Comparison of ENCODE assay signal across 20 cellular contexts in genomic region chr15:60009124-60009523, GRCh38.
DNase-seq lines count a peak whose midpoint lies in the region; ATAC-seq lines count a peak whose summit lies in the region.
"Had no signal": no experiment of that assay in that cellular context is flagged by ENCODE, and none has a peak within 500 bp of the region (broad histone marks: within the 10 kb centered on the region; RNA-seq: fewer than 3 reads in every experiment).

No MANE protein-coding gene starts in this region.

- DNase-seq in DMS153 (lab: John Stamatoyannopoulos, UW), result peak; percentile 36
- peak; percentile 78 for DNase-seq in NCI-H345 (lab: John Stamatoyannopoulos, UW)
- no peak for DNase-seq in activated effector memory CD4-positive, alpha-beta T cell treated with anti-CD3 and anti-CD28 coated beads, Interleukin-2, amount 50 U/mL, for 16 hours
- no peak for DNase-seq in NOMO-1 (lab: John Stamatoyannopoulos, UW; ENCODE audit: unreplicated experiment in 2 of 2)
- DNase-seq: activated CD4-positive, alpha-beta T cell treated with anti-CD3 and anti-CD28 coated beads, Interleukin-2, amount 50 U/mL, for 48 hours; activated T-cell treated with anti-CD3 and anti-CD28 coated beads, Interleukin-2, amount 50 U/mL, for 1 hour; CD4-positive, alpha-beta T cell; effector memory CD8-positive, alpha-beta T cell; immature natural killer cell; NCI-H1694; ovary; stimulated activated CD4-positive, alpha-beta T cell treated with anti-CD3 and anti-CD28 coated beads, Interleukin-15, amount 100 ng/mL, for 24 hours had no signal

- H3K9me3 ChIP-seq in HUES48 (ENCODE audit: control insufficient read depth, insufficient read depth, low read length) (no peaks in the 10 kb centered on the region), iPS-18a (ENCODE audit: control insufficient read depth, low read depth, low read length) (no peaks in the 10 kb centered on the region)
- H3K9me3 ChIP-seq: ovary, SJCRH30, thoracic aorta had no signal

- H3K4me1 ChIP-seq in HUES48 (ENCODE audit: control insufficient read depth, insufficient read depth, low read length) (peaks cover 66% of the 10 kb centered on the region), iPS-18a (ENCODE audit: control insufficient read depth, low read depth, low read length) (peaks cover 63% of the 10 kb centered on the region)

- ATAC-seq in HG03196 (IDR thresholded peaks at IDR 0.05; ENCODE audit: unreplicated experiment), result no peak
- no peak for ATAC-seq in HG03095 (IDR thresholded peaks at IDR 0.05; ENCODE audit: unreplicated experiment)
- ATAC-seq: activated naive CD4-positive, alpha-beta T cell treated with anti-CD3 and anti-CD28 coated beads, Interleukin-2, amount 50 U/mL, for 72 hours; effector memory CD8-positive, alpha-beta T cell had no signal

- H3K4me3 ChIP-seq in HUES48 (ENCODE audit: low read depth, low read length) (peak overlapping the region; percentile 41), iPS-18a (ENCODE audit: low read length) (peak overlapping the region; percentile 46)
- H3K4me3 ChIP-seq: ovary, SJCRH30, thoracic aorta had no signal

- no peaks in the 10 kb centered on the region for H3K36me3 ChIP-seq in HUES48 (ENCODE audit: control insufficient read depth, insufficient read depth, low read length)
- no peaks in the 10 kb centered on the region for H3K36me3 ChIP-seq in iPS-18a (ENCODE audit: control insufficient read depth, low read depth, low read length)
- H3K36me3 ChIP-seq: ovary, SJCRH30, thoracic aorta had no signal

- no peak overlapping the region for H3K9ac ChIP-seq in HUES48 (ENCODE audit: low read depth, low read length)
- H3K9ac ChIP-seq in iPS-18a (ENCODE audit: low read length), result no peak overlapping the region

- H3K27me3 ChIP-seq in HUES48 (ENCODE audit: control insufficient read depth, insufficient read depth, low read length) (peaks cover 24% of the 10 kb centered on the region), iPS-18a (ENCODE audit: control insufficient read depth, insufficient read depth, low read length) (peaks cover 27% of the 10 kb centered on the region)
- H3K27me3 ChIP-seq: SJCRH30 had no signal

- H3K27ac ChIP-seq in HUES48 (ENCODE audit: low read depth, low read length) (peak overlapping the region; percentile 81), iPS-18a (ENCODE audit: low read length) (no peak overlapping the region)
- H3K27ac ChIP-seq: ovary, SJCRH30, thoracic aorta, VCaP had no signal

Comparison
In these comparisons a context has a peak if more than half of its experiments do, and no peak if none do; other contexts are left out.
1. DNase-seq: peak in DMS153 (single experiment) and NCI-H345 (single experiment); none in activated effector memory CD4-positive, alpha-beta T cell treated with anti-CD3 and anti-CD28 coated beads, Interleukin-2, amount 50 U/mL, for 16 hours (single experiment) and NOMO-1 (0 of 2).